ENCODE assay signal across 12 cellular contexts in the genomic region with DNA sequence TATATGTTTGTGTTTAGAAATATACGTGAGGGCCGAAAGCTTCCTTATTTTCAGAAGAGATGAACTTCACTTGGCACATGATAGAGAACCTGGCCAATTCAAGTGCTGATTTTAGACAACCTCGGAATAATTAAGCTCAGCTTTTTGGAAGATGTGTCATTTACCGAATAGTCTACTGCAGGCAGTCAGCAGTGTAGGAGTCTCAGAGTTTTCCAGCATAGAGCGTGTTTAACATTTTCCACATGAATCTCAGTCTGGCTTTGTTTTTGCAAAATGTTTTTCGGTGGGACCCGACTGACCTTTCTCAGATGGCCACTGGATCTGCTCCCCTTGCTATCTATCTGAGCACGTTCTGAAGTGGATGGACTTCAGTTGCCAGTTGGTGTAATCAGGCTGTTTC. TPM values are rescaled to one million over a fixed set of nuclear protein-coding genes. Genes with fewer than 3 reads are reported as not detected.
DNase-seq lines count a peak whose midpoint lies in the region; ATAC-seq and TF ChIP-seq lines count a peak whose summit lies in the region.
"Had no signal": no experiment of that assay in that cellular context is flagged by ENCODE, and none has a peak within 500 bp of the region (broad histone marks: within the 10 kb centered on the region; RNA-seq: fewer than 3 reads in every experiment).

No MANE protein-coding gene starts in this region.

- TF ChIP-seq POLR2A in testis (IDR thresholded peaks at IDR 0.05), result no peak

- peak overlapping the region; percentile 47 for H3K27ac Mint-ChIP-seq in CD4-positive, alpha-beta T cell
- peak overlapping the region; percentile 57 to 93 (median 58) for H3K27ac Mint-ChIP-seq in IgD-negative memory B cell
- H3K27ac Mint-ChIP-seq in nephron, result peak overlapping the region; percentile 62 to 86 (median 75)

- H3K27ac ChIP-seq in CD4-positive, alpha-beta T cell (ENCODE audit: low read depth, low read length), result no peak overlapping the region
- no peak overlapping the region for H3K27ac ChIP-seq in testis
- H3K27ac ChIP-seq: epithelial cell of prostate, tibial artery had no signal

- H3K36me3 ChIP-seq in testis (ENCODE audit: low read depth, missing control alignments), result no peaks in the 10 kb centered on the region
- H3K36me3 ChIP-seq: tibial artery had no signal

- TF ChIP-seq CTCF in CD4-positive, alpha-beta T cell (IDR thresholded peaks at IDR 0.05), result no peak
- TF ChIP-seq CTCF in nephron (IDR thresholded peaks at IDR 0.05; ENCODE audit: unreplicated experiment in 3 of 3) (no peak), testis (IDR thresholded peaks at IDR 0.05) (no peak)

- H3K4me1 ChIP-seq in testis, result peaks cover 22% of the 10 kb centered on the region

- peak overlapping the region; percentile 13 for H3K4me3 Mint-ChIP-seq in CD4-positive, alpha-beta T cell
- H3K4me3 Mint-ChIP-seq in IgD-negative memory B cell (peak overlapping the region in 2 of 4 donors; percentile 24 to 31), nephron (peak overlapping the region in 1 of 3 experiments; percentile 43)

- CTCF ChIA-PET in CD4-positive, alpha-beta T cell (lab: Charles Lee), result interaction anchor here (0.7 to 1.7 kb wide), 4 partner anchors 324 to 978 kb away, joined by 3 to 6 read pairs (median 4); partner anchors contain the start of gene SPRYD7

- no peak for DNase-seq in CD4-positive, alpha-beta T cell
- DNase-seq in astrocyte of the hippocampus (ENCODE audit: low read depth, low spot score), result peak; percentile 38
- DNase-seq in NCI-H2107 (lab: John Stamatoyannopoulos, UW), result no peak
- DNase-seq in testis, result no peak
- DNase-seq: nucleus accumbens, SHP77, tibial artery had no signal

- no peaks in the 10 kb centered on the region for H3K9me3 ChIP-seq in CD4-positive, alpha-beta T cell (ENCODE audit: control insufficient read depth, low read length)
- H3K9me3 ChIP-seq in testis, result no peaks in the 10 kb centered on the region
- H3K9me3 ChIP-seq: tibial artery had no signal

- no peaks in the 10 kb centered on the region for H3K9me3 Mint-ChIP-seq in CD4-positive, alpha-beta T cell
- H3K9me3 Mint-ChIP-seq in IgD-negative memory B cell (no peaks in the 10 kb centered on the region), nephron (no peaks in the 10 kb centered on the region)

- peaks cover 5% of the 10 kb centered on the region for H3K36me3 Mint-ChIP-seq in CD4-positive, alpha-beta T cell (ENCODE audit: low read depth)
- H3K36me3 Mint-ChIP-seq in IgD-negative memory B cell (peaks cover 9% of the 10 kb centered on the region), nephron (ENCODE audit: low read depth) (no peaks in the 10 kb centered on the region)

- H3K4me3 ChIP-seq in testis, result no peak overlapping the region
- H3K4me3 ChIP-seq: tibial artery had no signal

- ATAC-seq in CD4-positive, alpha-beta T cell (ENCODE audit: poor library complexity), result no peak
- ATAC-seq in GM19395 (IDR thresholded peaks at IDR 0.05; ENCODE audit: unreplicated experiment) (no peak), GM18868 (IDR thresholded peaks at IDR 0.05; ENCODE audit: unreplicated experiment) (no peak)

- no peaks in the 10 kb centered on the region for H3K27me3 ChIP-seq in CD4-positive, alpha-beta T cell (ENCODE audit: control insufficient read depth, insufficient read depth, low read length)
- no peaks in the 10 kb centered on the region for H3K27me3 ChIP-seq in testis
- H3K27me3 ChIP-seq: tibial artery had no signal

- POLR2A ChIA-PET in CD4-positive, alpha-beta T cell (lab: Charles Lee), result interaction anchor here (0.5 to 3.0 kb wide), 5 partner anchors 13 to 1646 kb away, joined by 3 to 12 read pairs (median 3); partner anchors contain the start of gene TRIM13

- H3K4me1 Mint-ChIP-seq in CD4-positive, alpha-beta T cell (ENCODE audit: low read depth), result peaks cover 78% of the 10 kb centered on the region
- H3K4me1 Mint-ChIP-seq in IgD-negative memory B cell (peaks cover 54 to 61% (median 55%) of the 10 kb centered on the region in 3 donors), nephron (peaks cover 54% of the 10 kb centered on the region)

- intact Hi-C loops in CD4-positive, alpha-beta T cell (cut with DNase I, micrococcal nuclease), result loop anchor here (5.0 to 10.0 kb wide), 9 partner anchors 380 to 1240 kb away; partner anchors contain the start of genes KPNA3 (in 2 of the 2), SPRYD7 (in 1 of the 2) and TRIM13 (in 1 of the 2)
- intact Hi-C loops in testis (cut with DNase I; ENCODE audit: low total_unique reads), result no loop called here

- 76% methylated on average over 8 of the region's 8 CpGs for WGBS in testis, 2 donors

- no peaks in the 10 kb centered on the region for H3K27me3 Mint-ChIP-seq in CD4-positive, alpha-beta T cell
- H3K27me3 Mint-ChIP-seq in IgD-negative memory B cell (no peaks in the 10 kb centered on the region), nephron (ENCODE audit: low read depth) (no peaks in the 10 kb centered on the region)

RNA-seq across cellular contexts. Expression of gene RNASEH2B, which starts 4.7 kb away (rescaled TPM):
- 10 to 100 TPM; 68.4 to 74.6 TPM for total RNA-seq in CD4-positive, alpha-beta T cell
- 189 TPM for polyA plus RNA-seq in IgD-negative memory B cell
- total RNA-seq in testis, result 10 to 100 TPM; 38.2 to 43.4 TPM
- polyA plus RNA-seq in testis (ENCODE audit: insufficient read depth, low read depth, low replicate concordance), result 52.3 TPM
